In the genomic region with DNA sequence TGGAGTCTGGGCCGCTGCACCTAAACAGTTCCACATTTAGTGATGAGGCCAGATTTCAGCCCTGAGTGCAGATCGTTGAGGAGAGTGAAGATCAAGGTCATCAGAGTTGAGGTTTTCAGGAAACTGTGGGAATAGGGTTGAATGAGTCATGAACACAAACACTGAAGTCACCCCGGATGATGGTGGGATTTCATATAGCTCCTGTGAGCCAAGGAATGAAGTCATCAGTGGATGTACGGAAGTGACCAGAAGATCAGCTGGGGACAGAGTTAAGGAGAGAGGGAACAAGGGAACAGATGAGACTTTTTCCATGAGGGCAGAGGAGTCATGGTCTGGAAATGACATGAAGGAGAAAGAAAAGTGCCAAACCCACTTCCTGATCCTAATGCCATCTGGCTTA, we compare ENCODE assay signal across 1 cellular context.
TF ChIP-seq lines count a peak whose summit lies in the region.

No MANE protein-coding gene starts in this region.

TF ChIP-seq in SK-N-SH, 30 proteins besides CTCF, POLR2A, EP300 and RAD21 (continued from another document):
- TF ChIP-seq, protein P1, sequence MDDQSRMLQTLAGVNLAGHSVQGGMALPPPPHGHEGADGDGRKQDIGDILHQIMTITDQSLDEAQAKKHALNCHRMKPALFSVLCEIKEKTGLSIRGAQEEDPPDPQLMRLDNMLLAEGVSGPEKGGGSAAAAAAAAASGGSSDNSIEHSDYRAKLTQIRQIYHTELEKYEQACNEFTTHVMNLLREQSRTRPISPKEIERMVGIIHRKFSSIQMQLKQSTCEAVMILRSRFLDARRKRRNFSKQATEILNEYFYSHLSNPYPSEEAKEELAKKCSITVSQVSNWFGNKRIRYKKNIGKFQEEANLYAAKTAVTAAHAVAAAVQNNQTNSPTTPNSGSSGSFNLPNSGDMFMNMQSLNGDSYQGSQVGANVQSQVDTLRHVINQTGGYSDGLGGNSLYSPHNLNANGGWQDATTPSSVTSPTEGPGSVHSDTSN (IDR thresholded peaks at IDR 0.05), result peak; percentile 91
- TF ChIP-seq, protein P2, sequence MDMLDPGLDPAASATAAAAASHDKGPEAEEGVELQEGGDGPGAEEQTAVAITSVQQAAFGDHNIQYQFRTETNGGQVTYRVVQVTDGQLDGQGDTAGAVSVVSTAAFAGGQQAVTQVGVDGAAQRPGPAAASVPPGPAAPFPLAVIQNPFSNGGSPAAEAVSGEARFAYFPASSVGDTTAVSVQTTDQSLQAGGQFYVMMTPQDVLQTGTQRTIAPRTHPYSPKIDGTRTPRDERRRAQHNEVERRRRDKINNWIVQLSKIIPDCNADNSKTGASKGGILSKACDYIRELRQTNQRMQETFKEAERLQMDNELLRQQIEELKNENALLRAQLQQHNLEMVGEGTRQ (IDR thresholded peaks at IDR 0.05; ENCODE audit: borderline replicate concordance, low read depth, low read length), result no peak
- TF ChIP-seq RCOR1 (IDR thresholded peaks at IDR 0.05; ENCODE audit: low read length) (no peak), CHD2 (IDR thresholded peaks at IDR 0.05; ENCODE audit: low read length, partially characterized antibody) (no peak), JUND (IDR thresholded peaks at IDR 0.05) (peak; percentile 97), NRF1 (IDR thresholded peaks at IDR 0.05; ENCODE audit: low read depth, low read length) (no peak), TEAD4 (IDR thresholded peaks at IDR 0.05; ENCODE audit: borderline replicate concordance, insufficient read depth) (peak; percentile 93), TAF1 (IDR thresholded peaks at IDR 0.05; ENCODE audit: borderline replicate concordance, low read depth, low read length) (0 out of 2 replicates have a peak, but pooled peaks have one; percentile 23), RFX5 (IDR thresholded peaks at IDR 0.05; ENCODE audit: low read length) (no peak), MXI1 (IDR thresholded peaks at IDR 0.05; ENCODE audit: low read depth, low read length) (no peak), ELF1 (IDR thresholded peaks at IDR 0.05) (peak; percentile 86), SIN3A (IDR thresholded peaks at IDR 0.05; ENCODE audit: borderline replicate concordance, low read depth, low read length) (peak; percentile 81; the same call in 1 of the 2 replicates), FOXM1 (IDR thresholded peaks at IDR 0.05; ENCODE audit: low read depth) (peak; percentile 87), GATA2 (CRISPR knock-in tag; IDR thresholded peaks at IDR 0.05) (no peak)
- TF ChIP-seq, protein P3, sequence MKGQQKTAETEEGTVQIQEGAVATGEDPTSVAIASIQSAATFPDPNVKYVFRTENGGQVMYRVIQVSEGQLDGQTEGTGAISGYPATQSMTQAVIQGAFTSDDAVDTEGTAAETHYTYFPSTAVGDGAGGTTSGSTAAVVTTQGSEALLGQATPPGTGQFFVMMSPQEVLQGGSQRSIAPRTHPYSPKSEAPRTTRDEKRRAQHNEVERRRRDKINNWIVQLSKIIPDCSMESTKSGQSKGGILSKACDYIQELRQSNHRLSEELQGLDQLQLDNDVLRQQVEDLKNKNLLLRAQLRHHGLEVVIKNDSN (IDR thresholded peaks at IDR 0.05; ENCODE audit: borderline replicate concordance, low read depth), result no peak
